In the genomic region with DNA sequence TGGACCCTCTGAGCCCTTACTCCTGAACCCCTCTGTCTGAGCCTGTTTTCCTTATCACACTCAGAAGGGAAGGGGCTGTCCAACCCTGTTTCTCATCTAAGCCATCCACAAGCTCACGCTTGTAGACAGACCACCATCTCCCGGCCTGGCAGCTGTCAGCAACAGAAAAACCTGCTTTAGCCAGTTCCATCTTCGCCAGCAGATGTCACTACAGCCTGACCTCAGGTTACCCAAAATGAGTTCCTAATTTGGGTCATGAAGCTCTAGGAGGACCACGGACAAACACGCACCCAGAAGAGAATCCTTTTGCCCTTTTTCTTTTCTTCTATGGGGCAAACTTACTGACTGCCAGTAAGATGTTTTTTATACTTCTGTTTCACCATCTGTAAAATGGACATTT, we compare ENCODE assay signal across 1 cellular context.
TF ChIP-seq lines count a peak whose summit lies in the region.

No MANE protein-coding gene starts in this region.

TF ChIP-seq in endothelial cell of umbilical vein, 7 proteins besides CTCF, POLR2A, EP300 and RAD21:
- TF ChIP-seq GATA2 (IDR thresholded peaks at IDR 0.05; ENCODE audit: insufficient read depth, insufficient read length, low read depth, low read length) (no peak), EZH2 (IDR thresholded peaks at IDR 0.05; ENCODE audit: borderline replicate concordance, low read depth, low read length, severe bottlenecking) (no peak), FOS (IDR thresholded peaks at IDR 0.05; ENCODE audit: borderline replicate concordance, insufficient read depth, low read length) (no peak), MAX (IDR thresholded peaks at IDR 0.05; ENCODE audit: insufficient read depth, insufficient read length) (no peak), MYC (IDR thresholded peaks at IDR 0.05; ENCODE audit: low read depth, low read length) (no peak), JUN (IDR thresholded peaks at IDR 0.05; ENCODE audit: borderline replicate concordance, insufficient read depth, insufficient read length, low read depth) (no peak), POLR2AphosphoS5 (IDR thresholded peaks at IDR 0.05; ENCODE audit: insufficient read depth, low read depth, low read length) (no peak)
TF ChIP-seq in endothelial cell of umbilical vein: peak in this region for 0.
